Comparison of ENCODE assay signal across 1 cellular context in genomic region chr3:159787191-159787590, GRCh38.
TF ChIP-seq lines count a peak whose summit lies in the region.

No MANE protein-coding gene starts in this region.

TF ChIP-seq in HepG2, 621 proteins besides CTCF, POLR2A, EP300 and RAD21 (continued from another document and continues in another):
- TF ChIP-seq ZBED4 (CRISPR knock-in tag; IDR thresholded peaks at IDR 0.05; ENCODE audit: borderline replicate concordance) (no peak), NFIB (CRISPR knock-in tag; IDR thresholded peaks at IDR 0.05; ENCODE audit: borderline replicate concordance) (no peak), ZNF746 (CRISPR knock-in tag; IDR thresholded peaks at IDR 0.05) (peak; percentile 31; the same call in 1 of the 2 replicates), NCOR1 (IDR thresholded peaks at IDR 0.05; ENCODE audit: borderline replicate concordance, low read length) (no peak; the same call in 1 of the 2 replicates), CHD2 (IDR thresholded peaks at IDR 0.05; ENCODE audit: low read depth, low read length) (no peak), ZNF878 (CRISPR knock-in tag; IDR thresholded peaks at IDR 0.05) (peak; percentile 52; the same call in 1 of the 2 replicates), ZBTB7B (CRISPR knock-in tag; IDR thresholded peaks at IDR 0.05) (peak; percentile 27; the same call in 1 of the 2 replicates), NFATC3 (CRISPR knock-in tag; IDR thresholded peaks at IDR 0.05) (no peak), KDM1A (CRISPR knock-in tag; IDR thresholded peaks at IDR 0.05) (no peak), GRHL1 (CRISPR knock-in tag; conservative IDR thresholded peaks at IDR 0.05) (no peak), TEF (CRISPR knock-in tag; IDR thresholded peaks at IDR 0.05) (no peak), CREM (IDR thresholded peaks at IDR 0.05) (peak; percentile 25; the same call in 1 of the 2 replicates), CREM (CRISPR knock-in tag; IDR thresholded peaks at IDR 0.05) (no peak), ELF3 (CRISPR knock-in tag; IDR thresholded peaks at IDR 0.05) (0 out of 2 replicates have a peak, but pooled peaks have one; percentile 55), BCL6 (CRISPR knock-in tag; IDR thresholded peaks at IDR 0.05) (peak; percentile 66), ZNF563 (CRISPR knock-in tag; IDR thresholded peaks at IDR 0.05) (no peak), ZNF33A (CRISPR knock-in tag; IDR thresholded peaks at IDR 0.05; ENCODE audit: borderline replicate concordance) (no peak), SMC3 (IDR thresholded peaks at IDR 0.05; ENCODE audit: low read length) (no peak; the same call in 1 of the 2 replicates), TIGD3 (CRISPR knock-in tag; IDR thresholded peaks at IDR 0.05; ENCODE audit: borderline replicate concordance) (no peak), ZNF138 (CRISPR knock-in tag; IDR thresholded peaks at IDR 0.05; ENCODE audit: low read depth) (no peak), ZMYM2 (CRISPR knock-in tag; IDR thresholded peaks at IDR 0.05) (no peak), HOXA9 (CRISPR knock-in tag; IDR thresholded peaks at IDR 0.05; ENCODE audit: borderline replicate concordance) (no peak), ZNF253 (CRISPR knock-in tag; IDR thresholded peaks at IDR 0.05; ENCODE audit: borderline replicate concordance) (no peak), ZNF318 (CRISPR knock-in tag; IDR thresholded peaks at IDR 0.05) (no peak), HMGXB4 (CRISPR knock-in tag; IDR thresholded peaks at IDR 0.05; ENCODE audit: borderline replicate concordance in 1 of 2, low read depth in 1 of 2) (no peak), HNF1A (IDR thresholded peaks at IDR 0.05; ENCODE audit: low read depth) (no peak), HNF1A (CRISPR knock-in tag; IDR thresholded peaks at IDR 0.05; ENCODE audit: borderline replicate concordance) (no peak), SATB2 (CRISPR knock-in tag; IDR thresholded peaks at IDR 0.05) (no peak), ZNF800 (CRISPR knock-in tag; IDR thresholded peaks at IDR 0.05) (no peak), TCF12 (IDR thresholded peaks at IDR 0.05) (no peak), TCF12 (CRISPR knock-in tag; IDR thresholded peaks at IDR 0.05) (no peak), ARNTL (CRISPR knock-in tag; IDR thresholded peaks at IDR 0.05) (no peak), ZNF773 (CRISPR knock-in tag; IDR thresholded peaks at IDR 0.05; ENCODE audit: borderline replicate concordance) (no peak)
